8 cellular contexts compared by ENCODE assay signal in the genomic region with DNA sequence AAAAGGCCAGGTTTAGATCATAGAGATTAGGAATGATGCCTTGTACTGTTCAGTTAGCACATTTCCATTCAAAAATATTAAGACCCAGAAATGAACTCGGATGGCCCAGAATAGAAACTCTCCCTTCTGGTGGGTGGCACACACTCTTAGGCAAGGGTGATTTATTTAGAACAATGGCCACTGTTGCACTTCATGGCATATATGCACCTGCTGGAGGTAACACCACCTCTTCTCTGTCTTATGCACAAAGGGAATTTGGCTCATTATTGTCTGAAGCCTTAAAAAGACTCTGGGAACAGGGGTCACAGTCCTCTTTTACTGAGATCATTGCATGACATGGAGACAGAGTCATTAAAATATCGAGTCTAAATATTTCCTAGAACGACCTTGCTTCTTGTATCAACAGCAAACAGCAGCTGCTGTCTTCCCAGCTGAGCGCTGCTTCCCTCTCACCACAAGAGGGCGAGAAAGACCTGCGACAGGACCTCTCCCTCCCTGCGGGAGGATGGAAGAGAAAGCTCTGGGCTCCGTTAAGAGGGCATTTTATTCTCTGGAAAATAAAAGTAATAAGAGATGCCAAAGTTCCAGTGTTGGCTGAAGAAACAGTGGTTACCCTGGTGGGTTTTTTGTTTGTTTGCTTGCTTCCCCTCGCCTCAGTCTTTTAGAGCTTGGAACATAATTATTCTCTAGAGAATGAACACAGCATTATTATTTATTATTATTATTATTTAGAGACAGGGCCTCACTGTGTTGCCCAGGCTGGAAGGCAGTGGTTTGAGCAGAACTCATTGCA. TPM values are rescaled to one million over a fixed set of nuclear protein-coding genes. Genes with fewer than 3 reads are reported as not detected.
DNase-seq lines count a peak whose midpoint lies in the region; ATAC-seq and TF ChIP-seq lines count a peak whose summit lies in the region.

No MANE protein-coding gene starts in this region.

- DNase-seq in BE2C (peak; percentile 77), NCI-H345 treated with DMSO at 0.1 percent for 48 hours (lab: John Stamatoyannopoulos, UW; ENCODE audit: unreplicated experiment) (peak; percentile 90), cerebellum (ENCODE audit: low spot score) (peak; percentile 74), left lobe of liver (ENCODE audit: low spot score) (peak; percentile 80)
- peak; percentile 57 for DNase-seq in activated CD4-positive, CD25-positive, alpha-beta regulatory T cell treated with anti-CD3 and anti-CD28 coated beads, Interleukin-2, amount 50 U/mL, for 72 hours
- peak; percentile 63 for DNase-seq in stimulated activated CD4-positive, alpha-beta T cell treated with anti-CD3 and anti-CD28 coated beads, Interleukin-4, amount 100 ng/mL, for 1 hour

- H3K4me1 ChIP-seq in BE2C: no peaks in the 10 kb centered on the region

- no peak overlapping the region for H3K4me3 ChIP-seq in BE2C (ENCODE audit: low read depth, low read length)

- no peaks in the 10 kb centered on the region for H3K36me3 ChIP-seq in BE2C

- peak; percentile 99 for TF ChIP-seq CTCF in BE2C (IDR thresholded peaks at IDR 0.05; ENCODE audit: low read depth, low read length)

- H3K9me3 ChIP-seq in BE2C: no peaks in the 10 kb centered on the region

- ATAC-seq in GM19035 (IDR thresholded peaks at IDR 0.05; ENCODE audit: unreplicated experiment) (peak; percentile 91), HG03280 (IDR thresholded peaks at IDR 0.05; ENCODE audit: unreplicated experiment) (peak; percentile 83), left lobe of liver (peak; percentile 99)

- H3K27me3 ChIP-seq in BE2C: no peaks in the 10 kb centered on the region

RNA-seq across cellular contexts. Expression of gene BAMBI, which starts 13.5 kb away (rescaled TPM):
- 31.2 TPM for polyA plus RNA-seq in BE2C (2012; ENCODE audit: insufficient read depth, insufficient read length, low read depth)
- total RNA-seq in cerebellum (4.1 TPM), left lobe of liver (7.7 TPM)
